ENCODE assay signal across 20 cellular contexts in genomic region chr3:190174471-190174870, GRCh38. TPM values are rescaled to one million over a fixed set of nuclear protein-coding genes. Genes with fewer than 3 reads are reported as not detected.
DNase-seq lines count a peak whose midpoint lies in the region; ATAC-seq, FAIRE-seq and TF ChIP-seq lines count a peak whose summit lies in the region.
"Had no signal": no experiment of that assay in that cellular context is flagged by ENCODE, and none has a peak within 500 bp of the region (broad histone marks: within the 10 kb centered on the region; RNA-seq: fewer than 3 reads in every experiment).

No MANE protein-coding gene starts in this region.

- H3K36me3 ChIP-seq in GM23338 (ENCODE audit: insufficient read depth) (no peaks in the 10 kb centered on the region), IMR-90 (ENCODE audit: control insufficient read depth, insufficient read depth, low read length) (no peaks in the 10 kb centered on the region), K562 (ENCODE audit: control insufficient read depth, insufficient read depth, low read length) (no peaks in the 10 kb centered on the region)

- FAIRE-seq in A549 (lab: Jason Lieb, UNC) (no peak), K562 (lab: Jason Lieb, UNC) (no peak)
- FAIRE-seq: D721Med, GM12892, GM18507 had no signal

- peak overlapping the region; percentile 86; the same call in 1 of the 3 replicates for H2BK15ac ChIP-seq in IMR-90 (ENCODE audit: low read depth, low read length)

- no peak overlapping the region for H3K9ac ChIP-seq in IMR-90 (ENCODE audit: low read depth, low read length)
- H3K9ac ChIP-seq in K562 (ENCODE audit: insufficient read depth in 1 of 2, low read depth in 2 of 2, low read length in 2 of 2), result no peak overlapping the region

- no peak overlapping the region for H2AK9ac ChIP-seq in IMR-90 (replicated peaks; ENCODE audit: low read depth, low read length, poor library complexity)

- H3K9me3 ChIP-seq in A549 (no peaks in the 10 kb centered on the region), IMR-90 (ENCODE audit: control insufficient read depth, insufficient read depth, low read length) (no peaks in the 10 kb centered on the region), K562 (replicated peaks; ENCODE audit: control insufficient read depth, insufficient read depth, low read depth, low read length) (no peaks in the 10 kb centered on the region)
- H3K9me3 ChIP-seq: Caco-2 had no signal

- ATAC-seq in A549, result no peak
- ATAC-seq in GM23338, result no peak
- no peak for ATAC-seq in IMR-90 (ENCODE audit: low read depth)
- no peak for ATAC-seq in K562
- ATAC-seq in GM18858 (IDR thresholded peaks at IDR 0.05; ENCODE audit: unreplicated experiment), result no peak
- no peak for ATAC-seq in activated CD8-positive, alpha-beta T cell treated with anti-CD3 and anti-CD28 coated beads for 36 hours
- ATAC-seq: HCT116 had no signal

- H3K23ac ChIP-seq in IMR-90 (ENCODE audit: low read depth, low read length), result no peak overlapping the region

- H3K27ac ChIP-seq in A549, result peak overlapping the region in 1 of 2 experiments; percentile 64; a peak in 2 of 6 replicates
- H3K27ac ChIP-seq in GM23338 (ENCODE audit: low read depth), result no peak overlapping the region
- no peak overlapping the region for H3K27ac ChIP-seq in IMR-90 (ENCODE audit: insufficient read depth, low read length)
- no peak overlapping the region for H3K27ac ChIP-seq in K562 (ENCODE audit: extremely low read depth, low read depth, low read length)
- H3K27ac ChIP-seq: C4-2B, HL-60 had no signal

- H3K4me3 ChIP-seq in A549 (no peak overlapping the region), GM23338 (no peak overlapping the region), IMR-90 (ENCODE audit: insufficient read depth, low read depth, low read length) (no peak overlapping the region), K562 (no peak overlapping the region)

- TF ChIP-seq RAD21 in A549 (conservative IDR thresholded peaks at IDR 0.05 in 1 of 2, IDR thresholded peaks at IDR 0.05 in 1 of 2) (no peak), IMR-90 (IDR thresholded peaks at IDR 0.05; ENCODE audit: low read length) (no peak), K562 (CRISPR knock-in tag; conservative IDR thresholded peaks at IDR 0.05 in 1 of 2, IDR thresholded peaks at IDR 0.05 in 1 of 2) (no peak)

- no peak overlapping the region; a peak in 1 of 4 replicates for H4K8ac ChIP-seq in IMR-90 (ENCODE audit: low read depth in 2 of 2, low read length in 2 of 2)

- no peak for DNase-seq in A549 (ENCODE audit: low read depth in 1 of 2, low spot score in 1 of 2)
- no peak for DNase-seq in GM23338 (ENCODE audit: low spot score)
- no peak for DNase-seq in IMR-90
- no peak for DNase-seq in K562 (ENCODE audit: extremely low read depth in 1 of 4, low spot score in 3 of 4)
- no peak for DNase-seq in activated CD8-positive, alpha-beta memory T cell treated with anti-CD3 and anti-CD28 coated beads, Interleukin-2, amount 50 U/mL, for 48 hours
- DNase-seq in RPMI8226, result no peak
- no peak for DNase-seq in activated CD8-positive, alpha-beta T cell treated with anti-CD3 and anti-CD28 coated beads for 36 hours
- DNase-seq: AML-193; Caco-2; CD4-positive, alpha-beta T cell; H7; Karpas-422; KBM-7 had no signal

- H2BK20ac ChIP-seq in IMR-90 (ENCODE audit: low read depth, low read length), result peak overlapping the region; percentile 58; the same call in 1 of the 2 replicates

- H3K4me1 Mint-ChIP-seq in GM23338, result peaks cover 12% of the 10 kb centered on the region
- H3K4me1 Mint-ChIP-seq in activated CD8-positive, alpha-beta T cell treated with anti-CD3 and anti-CD28 coated beads for 36 hours (ENCODE audit: low read depth), result peaks cover 10% of the 10 kb centered on the region

- intact Hi-C loops in IMR-90 (cut with micrococcal nuclease) (no loop called here), K562 (cut with micrococcal nuclease) (no loop called here)
- intact Hi-C loops in activated CD8-positive, alpha-beta T cell treated with anti-CD3 and anti-CD28 coated beads for 36 hours (cut with micrococcal nuclease), result no loop called here

- CTCF ChIA-PET in A549 (lab: Yijun Ruan, JAX), result no interaction called here
- CTCF ChIA-PET in IMR-90 (lab: Yijun Ruan, JAX), result no interaction called here
- CTCF ChIA-PET in K562 (lab: Yijun Ruan, JAX; ENCODE audit: low intra/inter-chr PET ratio), result no interaction called here
- CTCF ChIA-PET in activated CD8-positive, alpha-beta T cell treated with anti-CD3 and anti-CD28 coated beads for 36 hours (lab: Charles Lee), result interaction anchor here (1.0 kb wide), 1 partner anchor 207 kb away, joined by 3 read pairs; no protein-coding TSS in a partner anchor

- H2BK5ac ChIP-seq in IMR-90 (ENCODE audit: low read depth, low read length, poor library complexity, severe bottlenecking), result no peak overlapping the region

- dilution Hi-C loops in IMR-90 (cut with HindIII; ENCODE audit: low sequenced_read_pairs, unreplicated experiment), result no loop called here

- no peaks in the 10 kb centered on the region for H3K9me2 ChIP-seq in GM23338 (ENCODE audit: insufficient read depth)

- TF ChIP-seq POLR2A in A549 (IDR thresholded peaks at IDR 0.05; ENCODE audit: low read length) (no peak), IMR-90 (IDR thresholded peaks at IDR 0.05; ENCODE audit: low read depth, low read length) (no peak), K562 (conservative IDR thresholded peaks at IDR 0.05) (no peak)

- peaks cover 2% of the 10 kb centered on the region; the same call in 1 of the 3 replicates for H3K9me3 Mint-ChIP-seq in GM23338
- no peaks in the 10 kb centered on the region for H3K9me3 Mint-ChIP-seq in activated CD8-positive, alpha-beta T cell treated with anti-CD3 and anti-CD28 coated beads for 36 hours
- H3K9me3 Mint-ChIP-seq: CD4-positive, alpha-beta T cell had no signal

- no peak overlapping the region for H3K4me3 Mint-ChIP-seq in GM23338
- no peak overlapping the region for H3K4me3 Mint-ChIP-seq in activated CD8-positive, alpha-beta T cell treated with anti-CD3 and anti-CD28 coated beads for 36 hours
- H3K4me3 Mint-ChIP-seq: CD4-positive, alpha-beta T cell had no signal

- no peaks in the 10 kb centered on the region; a peak in 1 of 4 replicates for H3K79me1 ChIP-seq in IMR-90 (ENCODE audit: low read depth in 1 of 2, low read length in 2 of 2)

- no peak overlapping the region for H3K56ac ChIP-seq in IMR-90 (ENCODE audit: extremely low read depth, insufficient read depth, low read length)

- peak overlapping the region; percentile 50; the same call in 1 of the 2 replicates for H2BK120ac ChIP-seq in IMR-90 (ENCODE audit: low read depth, low read length)

- H3K4me1 ChIP-seq in A549 (peaks cover 27% of the 10 kb centered on the region), GM23338 (ENCODE audit: insufficient read depth) (peaks cover 4% of the 10 kb centered on the region; the same call in 1 of the 2 replicates), IMR-90 (ENCODE audit: control insufficient read depth, insufficient read depth, low read length) (peaks cover 2% of the 10 kb centered on the region; the same call in 1 of the 2 replicates), K562 (replicated peaks in 1 of 2; ENCODE audit: control insufficient read depth in 2 of 2, insufficient read depth in 2 of 2, low read length in 2 of 2) (no peaks in the 10 kb centered on the region; a peak in 1 of 5 replicates)
- H3K4me1 ChIP-seq: Caco-2 had no signal

- H3K14ac ChIP-seq in IMR-90 (replicated peaks; ENCODE audit: low read depth, low read length), result peak overlapping the region; percentile 19; the same call in 1 of the 2 replicates

- in situ Hi-C loops in IMR-90 (cut with MboI; ENCODE audit: low sequenced_read_pairs) (no loop called here), K562 (cut with MboI) (no loop called here)

- TF ChIP-seq CTCF in A549 (IDR thresholded peaks at IDR 0.05), result no peak
- no peak for TF ChIP-seq CTCF in GM23338 (conservative IDR thresholded peaks at IDR 0.05; ENCODE audit: low read depth in 2 of 2)
- TF ChIP-seq CTCF in IMR-90 (conservative IDR thresholded peaks at IDR 0.05; ENCODE audit: low read depth, low read length), result no peak
- no peak for TF ChIP-seq CTCF in K562 (IDR thresholded peaks at IDR 0.05 in 2 of 3, conservative IDR thresholded peaks at IDR 0.05 in 1 of 3; ENCODE audit: insufficient read depth in 2 of 3, low read depth in 1 of 3, low read length in 3 of 3)
- no peak for TF ChIP-seq CTCF in activated CD8-positive, alpha-beta T cell treated with anti-CD3 and anti-CD28 coated beads for 36 hours (IDR thresholded peaks at IDR 0.05)

- H3K27ac Mint-ChIP-seq in GM23338, result 0 out of 2 replicates have a peak overlapping the region, but pooled peaks have one; percentile 58
- no peak overlapping the region for H3K27ac Mint-ChIP-seq in activated CD8-positive, alpha-beta T cell treated with anti-CD3 and anti-CD28 coated beads for 36 hours
- H3K27ac Mint-ChIP-seq: CD4-positive, alpha-beta T cell had no signal

- no peak overlapping the region for H4K91ac ChIP-seq in IMR-90 (ENCODE audit: insufficient read depth, low read depth, low read length)

- H3K4ac ChIP-seq in IMR-90 (ENCODE audit: low read depth, low read length), result peak overlapping the region; percentile 25

- 33% methylated on average over 1 of the region's 1 CpG for WGBS in A549 (ENCODE audit: missing lambda C conversion rate)
- no CpG with 5 or more reads among the region's 1 CpG for WGBS in IMR-90 (ENCODE audit: extremely low coverage in 2 of 2, insufficient read length in 1 of 2), 2 experiments
- 0% methylated on average over 1 of the region's 1 CpG for WGBS in K562 (ENCODE audit: insufficient coverage, low coverage, missing lambda C conversion rate)

- BruUV-seq in IMR-90 (replicated peaks; lab: Mats Ljungman, UMichigan), result no TSS peak
- BruUV-seq in K562 (replicated peaks; lab: Mats Ljungman, UMichigan), result no TSS peak

- H2AFZ ChIP-seq in GM23338, result peak overlapping the region; percentile 72
- no peak overlapping the region for H2AFZ ChIP-seq in IMR-90 (replicated peaks; ENCODE audit: low read length, poor library complexity)
- no peak overlapping the region for H2AFZ ChIP-seq in K562 (ENCODE audit: low read depth, low read length)

- H3K27me3 Mint-ChIP-seq in GM23338 (ENCODE audit: insufficient read depth, low read depth, poor library complexity), result no peaks in the 10 kb centered on the region
- H3K27me3 Mint-ChIP-seq in activated CD8-positive, alpha-beta T cell treated with anti-CD3 and anti-CD28 coated beads for 36 hours, result peaks cover 18% of the 10 kb centered on the region

- H4K5ac ChIP-seq in IMR-90 (ENCODE audit: low read depth, low read length), result no peak overlapping the region

- H3K27me3 ChIP-seq in GM23338 (ENCODE audit: insufficient read depth) (no peaks in the 10 kb centered on the region), IMR-90 (ENCODE audit: control insufficient read depth, insufficient read depth, low read length) (no peaks in the 10 kb centered on the region), K562 (ENCODE audit: control insufficient read depth in 2 of 2, insufficient read depth in 2 of 2, low read length in 2 of 2) (no peaks in the 10 kb centered on the region)

- H3F3A ChIP-seq in GM23338 (replicated peaks; ENCODE audit: low read depth), result no peaks in the 10 kb centered on the region

- H3K79me2 ChIP-seq in GM23338 (replicated peaks; ENCODE audit: insufficient read depth) (no peaks in the 10 kb centered on the region), K562 (ENCODE audit: control insufficient read depth, insufficient read depth, low read length) (no peaks in the 10 kb centered on the region)

- H3K36me3 Mint-ChIP-seq in GM23338 (ENCODE audit: low read depth), result peaks cover 7% of the 10 kb centered on the region; the same call in 1 of the 3 replicates
- no peaks in the 10 kb centered on the region for H3K36me3 Mint-ChIP-seq in activated CD8-positive, alpha-beta T cell treated with anti-CD3 and anti-CD28 coated beads for 36 hours (ENCODE audit: low read depth)

- no peak for TF ChIP-seq EP300 in A549 (IDR thresholded peaks at IDR 0.05)
- TF ChIP-seq EP300 in K562 (IDR thresholded peaks at IDR 0.05; ENCODE audit: low read length), result no peak

- H3K4me2 ChIP-seq in A549 (peak overlapping the region; percentile 6; the same call in 2 of the 3 replicates), GM23338 (no peak overlapping the region), IMR-90 (ENCODE audit: low read depth, low read length) (no peak overlapping the region), K562 (ENCODE audit: insufficient read depth, low read length) (no peak overlapping the region)

- peak overlapping the region; percentile 33; the same call in 1 of the 2 replicates for H2AK5ac ChIP-seq in IMR-90 (ENCODE audit: low read depth, low read length)

- H3K18ac ChIP-seq in IMR-90 (ENCODE audit: low read depth, low read length), result peak overlapping the region; percentile 5; the same call in 1 of the 2 replicates

- H4K20me1 ChIP-seq in GM23338 (replicated peaks; ENCODE audit: insufficient read depth) (no peaks in the 10 kb centered on the region), IMR-90 (ENCODE audit: insufficient read depth, low read length) (no peaks in the 10 kb centered on the region), K562 (replicated peaks; ENCODE audit: control insufficient read depth, insufficient read depth, low read length) (no peaks in the 10 kb centered on the region)

- no peaks in the 10 kb centered on the region for H3K9me1 ChIP-seq in IMR-90 (ENCODE audit: insufficient read depth, low read length)
- no peaks in the 10 kb centered on the region for H3K9me1 ChIP-seq in K562 (ENCODE audit: control insufficient read depth, insufficient read depth, low read length)

- POLR2A ChIA-PET in A549 (lab: Yijun Ruan, JAX) (no interaction called here), IMR-90 (lab: Charles Lee; ENCODE audit: unreplicated experiment) (no interaction called here), K562 (lab: Yijun Ruan, JAX) (no interaction called here)
- POLR2A ChIA-PET in activated CD8-positive, alpha-beta T cell treated with anti-CD3 and anti-CD28 coated beads for 36 hours (lab: Charles Lee), result no interaction called here

RNA-seq across cellular contexts. Expression of gene P3H2, which starts 53.8 kb away (rescaled TPM):
- polyA plus RNA-seq in A549 (2011; rRNA removed) (59.9 and 72.5 TPM in 2 replicates), A549 (2017; fragmentation: RNase III; extraction: RNeasy Plus Mini Kit Qiagen cat#74134 plus additional on column Dnase treatment) (48.5 to 56.6 TPM (median 55.1 TPM) in 3 replicates), GM23338 (2016; fragmentation: Nextera tagmentation; extraction: Ambion mirVana) (7.2 and 8.2 TPM in 2 replicates), IMR-90 (2012; rRNA removed) (54.9 and 64.3 TPM in 2 replicates), K562 (2011; rRNA removed) (0.26 TPM in 1 of 2 replicates, not detected in the other), K562 (2014; fragmentation: Illumina TruSeq; extraction: Trizol) (not detected in 2 replicates), K562 (2014; fragmentation: Nextera tagmentation; extraction: Ambion mirVana) (not detected), K562 (2014; rRNA removed) (0.04 TPM in 1 of 2 replicates, not detected in the other)
- polyA plus RNA-seq in A549 (2012; cell fraction: cytosol; rRNA removed), result 16.2 and 21.8 TPM in 2 replicates
- 21.9 and 29.7 TPM in 2 replicates for polyA plus RNA-seq in A549 (2012; cell fraction: nucleus; rRNA removed)
- 37.1 and 37.2 TPM in 2 replicates for polyA minus RNA-seq in A549 (2011; rRNA and poly(A)+ RNA removed)
- 20.5 and 24.2 TPM in 2 replicates for total RNA-seq in GM23338 (2014; rRNA removed; shearing (Covaris generic))
- total RNA-seq in IMR-90 (2012; rRNA removed) (54.7 and 74.4 TPM in 2 replicates), K562 (2014; rRNA removed) (not detected in 2 replicates), K562 (2014; rRNA removed; fragmentation: Illumina TruSeq; extraction: Trizol) (not detected in 2 replicates), K562 (2015; rRNA removed; fragmentation: Illumina TruSeq; extraction: Trizol) (not detected in 2 replicates), K562 (2021) (0.22 and 0.40 TPM in 2 replicates)
- polyA plus RNA-seq in IMR-90 (2012; cell fraction: cytosol; rRNA removed), result 23.4 and 32.0 TPM in 2 replicates
- 20.0 and 59.7 TPM in 2 replicates for polyA plus RNA-seq in IMR-90 (2012; cell fraction: nucleus; rRNA removed; ENCODE audit: low replicate concordance)
- not detected in 2 replicates for total RNA-seq in K562 (2011; cell fraction: chromatin; rRNA removed; ENCODE audit: low replicate concordance)
- not detected in 2 replicates for total RNA-seq in K562 (2011; cell fraction: nucleolus; rRNA removed)
- not detected in 2 replicates for total RNA-seq in K562 (2011; cell fraction: nucleoplasm; rRNA removed)
- not detected in 2 replicates for polyA plus RNA-seq in K562 (2011; cell fraction: cytosol; rRNA removed)
- polyA plus RNA-seq in K562 (2011; cell fraction: nucleus; rRNA removed), result not detected in 2 replicates
- polyA plus RNA-seq in K562 (2012), result not detected in 2 replicates
- polyA minus RNA-seq in K562 (2011; rRNA and poly(A)+ RNA removed), result not detected in 2 replicates
- polyA minus RNA-seq in K562 (2011; cell fraction: cytosol; rRNA and poly(A)+ RNA removed), result not detected in 2 replicates
- polyA minus RNA-seq in K562 (2011; cell fraction: nucleus; rRNA and poly(A)+ RNA removed), result not detected in 2 replicates
- not detected for total RNA-seq in activated CD8-positive, alpha-beta T cell treated with anti-CD3 and anti-CD28 coated beads for 36 hours
- total RNA-seq: CD4-positive, alpha-beta T cell had no signal

Comparison
In these comparisons a context has a peak if more than half of its experiments do, and no peak if none do; other contexts are left out.
1. RNA of gene P3H2, which starts 53.8 kb away (total RNA-seq): 54.7 to 74.4 TPM in IMR-90 and 20.5 to 24.2 TPM in GM23338; 0.22 to 0.40 TPM in K562 and not detected in activated CD8-positive, alpha-beta T cell treated with anti-CD3 and anti-CD28 coated beads for 36 hours; every median in the first group is over 10 times any median in the second.